9 cellular contexts compared by ENCODE assay signal in the genomic region with DNA sequence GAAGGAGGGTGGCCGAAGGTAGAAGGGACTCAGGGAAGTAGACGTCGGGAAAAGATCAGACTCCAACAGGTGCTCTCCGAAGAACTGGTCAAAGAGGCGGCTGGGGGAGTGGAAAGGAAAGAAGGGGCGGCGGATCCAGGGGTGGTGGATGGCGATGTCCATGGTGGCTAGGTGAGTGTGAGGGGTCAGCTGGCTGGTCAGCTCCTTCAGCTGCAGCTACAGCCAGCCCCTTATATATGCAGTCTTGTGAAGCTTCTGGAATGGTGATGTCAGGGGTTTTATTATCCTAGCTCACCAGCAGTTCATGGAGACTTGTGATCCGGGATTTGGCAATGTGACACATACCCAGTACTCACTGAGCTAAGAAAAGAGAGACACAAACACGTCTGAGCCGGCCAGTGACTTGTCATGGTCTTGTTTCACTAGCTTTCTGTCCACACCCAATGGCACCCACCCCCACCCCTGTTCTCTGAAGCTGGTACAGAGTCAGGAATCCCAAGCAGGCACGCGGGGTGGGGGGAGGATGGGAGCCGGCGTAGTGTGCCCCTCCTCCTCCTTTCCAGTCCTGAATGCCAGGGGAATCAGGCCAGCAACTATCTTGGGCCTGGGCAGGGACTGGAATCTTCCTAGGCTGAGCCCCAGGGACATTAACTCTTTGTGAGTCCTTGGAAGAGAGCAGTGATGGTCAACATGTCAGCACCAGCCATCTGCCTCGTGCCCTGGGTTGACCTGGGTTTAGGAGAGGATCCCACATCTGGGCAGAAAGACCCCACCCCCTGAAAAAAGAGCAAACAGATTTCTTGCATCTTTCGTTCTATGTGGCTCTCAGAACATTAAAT. TPM values are rescaled to one million over a fixed set of nuclear protein-coding genes. Genes with fewer than 3 reads are reported as not detected.
DNase-seq lines count a peak whose midpoint lies in the region; ATAC-seq, FAIRE-seq and TF ChIP-seq lines count a peak whose summit lies in the region.
"Had no signal": no experiment of that assay in that cellular context is flagged by ENCODE, and none has a peak within 500 bp of the region (broad histone marks: within the 10 kb centered on the region; RNA-seq: fewer than 3 reads in every experiment).

A gene with protein sequence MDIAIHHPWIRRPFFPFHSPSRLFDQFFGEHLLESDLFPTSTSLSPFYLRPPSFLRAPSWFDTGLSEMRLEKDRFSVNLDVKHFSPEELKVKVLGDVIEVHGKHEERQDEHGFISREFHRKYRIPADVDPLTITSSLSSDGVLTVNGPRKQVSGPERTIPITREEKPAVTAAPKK (minus strand): TSS at position 208 of the 839 bp plus-strand sequence. CDS start 46 bp downstream, at position 162.

- no peaks in the 10 kb centered on the region for H3K9me3 ChIP-seq in kidney (ENCODE audit: control insufficient read depth in 1 of 2, low read length in 2 of 2)
- H3K9me3 ChIP-seq in spleen, result no peaks in the 10 kb centered on the region

- TF ChIP-seq POLR2A in spleen (IDR thresholded peaks at IDR 0.05), result no peak

- H3K27ac Mint-ChIP-seq in immature natural killer cell, result no peak within 1 kb of the TSS
- H3K27ac Mint-ChIP-seq: stimulated activated naive CD8-positive, alpha-beta T cell treated with anti-CD3 and anti-CD28 coated beads, Interleukin-15, Interleukin-2, amounts not matched to agents 100 ng/mL and 50 ng/mL, for 24 hours had no signal

- H3K4me1 ChIP-seq in kidney (ENCODE audit: control insufficient read depth in 1 of 2, insufficient read depth in 1 of 2, low read depth in 1 of 2, low read length in 2 of 2) (peaks cover 10 to 20% of the 10 kb centered on the region in 2 donors), spleen (no peaks in the 10 kb centered on the region)

- FAIRE-seq in kidney (lab: Jason Lieb, UNC), result peak; percentile 49

- no peak within 1 kb of the TSS for H3K4me3 Mint-ChIP-seq in immature natural killer cell
- H3K4me3 Mint-ChIP-seq: stimulated activated naive CD8-positive, alpha-beta T cell treated with anti-CD3 and anti-CD28 coated beads, Interleukin-15, Interleukin-2, amounts not matched to agents 100 ng/mL and 50 ng/mL, for 24 hours had no signal

- H3K4me3 ChIP-seq in kidney (ENCODE audit: low read length in 2 of 2) (peak within 1 kb of the TSS; percentile 56 to 59), spleen (peak within 1 kb of the TSS in 6 of 8 donors; percentile 4 to 62 (median 32))

- DNase-seq in HK-2 (ENCODE audit: unreplicated experiment) (peak; percentile 66), cerebellum (ENCODE audit: low spot score) (peak; percentile 92), kidney (peak; percentile 97), spleen (no peak), immature natural killer cell (no peak)
- DNase-seq in stimulated activated CD4-positive, alpha-beta T cell treated with anti-CD3 and anti-CD28 coated beads, Interleukin-2, amount 100 ng/mL, for 24 hours, result no peak

- no peaks in the 10 kb centered on the region for H3K4me1 Mint-ChIP-seq in immature natural killer cell

- peaks cover 16 to 18% (median 17%) of the 10 kb centered on the region in 3 donors for H3K27me3 Mint-ChIP-seq in immature natural killer cell (ENCODE audit: low read depth in 3 of 3)

- WGBS in spleen, 5 donors, result 50 to 71% (median 64%) methylated on average over 16 to 17 of the region's 17 CpGs

- no peaks in the 10 kb centered on the region for H3K36me3 Mint-ChIP-seq in immature natural killer cell

- H3K9ac ChIP-seq in kidney (ENCODE audit: low read length in 2 of 2), result peak within 1 kb of the TSS; percentile 76 to 77

- TF ChIP-seq CTCF in kidney (IDR thresholded peaks at IDR 0.05; ENCODE audit: borderline replicate concordance, extremely low read depth, insufficient read depth) (no peak), spleen (IDR thresholded peaks at IDR 0.05 in 8 of 11, conservative IDR thresholded peaks at IDR 0.05 in 3 of 11) (no peak)

- H3K9me3 Mint-ChIP-seq in immature natural killer cell, result peaks cover 0 to 4% (median 0%) of the 10 kb centered on the region in 6 donors
- H3K9me3 Mint-ChIP-seq: stimulated activated naive CD8-positive, alpha-beta T cell treated with anti-CD3 and anti-CD28 coated beads, Interleukin-15, Interleukin-2, amounts not matched to agents 100 ng/mL and 50 ng/mL, for 24 hours had no signal

- no peak for ATAC-seq in HG02763 (IDR thresholded peaks at IDR 0.05; ENCODE audit: unreplicated experiment)
- ATAC-seq in HG03460 (IDR thresholded peaks at IDR 0.05; ENCODE audit: unreplicated experiment), result no peak

- intact Hi-C loops in kidney (cut with DNase I) (no loop called here), spleen (cut with DNase I; ENCODE audit: low total_unique reads) (no loop called here)

- H3K27ac ChIP-seq in kidney (ENCODE audit: low read depth in 2 of 2, low read length in 2 of 2), result peak within 1 kb of the TSS; percentile 90 to 91
- H3K27ac ChIP-seq in spleen, result peak within 1 kb of the TSS in 7 of 8 donors; percentile 58 to 85 (median 80)

- peaks cover 0 to 55% (median 25%) of the 10 kb centered on the region in 7 donors for H3K27me3 ChIP-seq in spleen (replicated peaks in 1 of 7)

- no peaks in the 10 kb centered on the region for H3K36me3 ChIP-seq in kidney (ENCODE audit: control insufficient read depth in 1 of 2, insufficient read depth in 2 of 2, low read length in 2 of 2)
- no peaks in the 10 kb centered on the region for H3K36me3 ChIP-seq in spleen

RNA-seq across cellular contexts. Expression of the gene that starts here (rescaled TPM):
- 6.0 TPM for total RNA-seq in cerebellum
- 1,312 TPM for total RNA-seq in kidney
- polyA plus RNA-seq in kidney (ENCODE audit: insufficient read depth, low read depth, low replicate concordance), result 1,857 TPM
- 10 to 100 TPM; 11.2 to 78.7 (median 51.2) TPM for total RNA-seq in spleen
- polyA plus RNA-seq in spleen, result 10 to 100 TPM; 26.1 to 63.3 (median 58.5) TPM
- not detected for polyA plus RNA-seq in immature natural killer cell

Comparison
In these comparisons a context has a peak if more than half of its experiments do, and no peak if none do; other contexts are left out.
1. RNA of the gene that starts here (total RNA-seq): 1,312 TPM in kidney (single experiment); 11.2 to 78.7 TPM in spleen and 6.0 TPM in cerebellum (single experiment); every median in the first group is over 10 times any median in the second.
2. RNA of the gene that starts here (polyA plus RNA-seq): 1,857 TPM in kidney (single experiment); 26.1 to 63.3 TPM in spleen and not detected in immature natural killer cell; every median in the first group is over 10 times any median in the second.
3. DNase-seq: peak in HK-2 (single experiment), cerebellum (single experiment) and kidney (single experiment); none in spleen (single experiment), immature natural killer cell (0 of 3) and stimulated activated CD4-positive, alpha-beta T cell treated with anti-CD3 and anti-CD28 coated beads, Interleukin-2, amount 100 ng/mL, for 24 hours (0 of 2).